In genomic region chr3:38130631-38131065, GRCh38 we compare ENCODE assay signal across 1 cellular context.
TF ChIP-seq lines count a peak whose summit lies in the region.

No MANE protein-coding gene starts in this region.

TF ChIP-seq in HepG2, 621 proteins besides CTCF, POLR2A, EP300 and RAD21 (continued from another document and continues in another):
- no peak for TF ChIP-seq ZNF512B (CRISPR knock-in tag; IDR thresholded peaks at IDR 0.05; ENCODE audit: borderline replicate concordance)
- no peak for TF ChIP-seq TIGD3 (CRISPR knock-in tag; IDR thresholded peaks at IDR 0.05; ENCODE audit: borderline replicate concordance)
- TF ChIP-seq ZNF296 (CRISPR knock-in tag; conservative IDR thresholded peaks at IDR 0.05), result no peak; the same call in 1 of the 2 replicates
- TF ChIP-seq PBX3 (CRISPR knock-in tag; IDR thresholded peaks at IDR 0.05; ENCODE audit: borderline replicate concordance), result no peak
- TF ChIP-seq LCORL (IDR thresholded peaks at IDR 0.05), result no peak
- TF ChIP-seq LCORL (CRISPR knock-in tag; IDR thresholded peaks at IDR 0.05), result peak; percentile 94
- peak; percentile 86 for TF ChIP-seq BCL6 (CRISPR knock-in tag; IDR thresholded peaks at IDR 0.05)
- TF ChIP-seq ZNF317 (CRISPR knock-in tag; IDR thresholded peaks at IDR 0.05), result peak; percentile 48; the same call in 1 of the 2 replicates
- TF ChIP-seq BRD4 (CRISPR knock-in tag; IDR thresholded peaks at IDR 0.05), result no peak
- TF ChIP-seq MED8 (CRISPR knock-in tag; IDR thresholded peaks at IDR 0.05; ENCODE audit: insufficient replicate concordance), result no peak
- TF ChIP-seq FOXA3 (CRISPR knock-in tag; IDR thresholded peaks at IDR 0.05), result peak; percentile 86
- no peak for TF ChIP-seq REST (IDR thresholded peaks at IDR 0.05; ENCODE audit: borderline replicate concordance in 1 of 2, low read depth in 1 of 2, low read length in 2 of 2)
- TF ChIP-seq GZF1 (CRISPR knock-in tag; IDR thresholded peaks at IDR 0.05), result no peak
- TF ChIP-seq JUNB (CRISPR knock-in tag; IDR thresholded peaks at IDR 0.05; ENCODE audit: borderline replicate concordance), result no peak
- TF ChIP-seq ZNF550 (CRISPR knock-in tag; IDR thresholded peaks at IDR 0.05; ENCODE audit: borderline replicate concordance), result no peak
- no peak for TF ChIP-seq ZNF12 (CRISPR knock-in tag; IDR thresholded peaks at IDR 0.05)
- TF ChIP-seq ZBTB44 (CRISPR knock-in tag; IDR thresholded peaks at IDR 0.05), result no peak
- TF ChIP-seq BCLAF1 (IDR thresholded peaks at IDR 0.05), result no peak
- TF ChIP-seq ZNF513 (CRISPR knock-in tag; conservative IDR thresholded peaks at IDR 0.05), result no peak
- TF ChIP-seq ZNF784 (CRISPR knock-in tag; IDR thresholded peaks at IDR 0.05; ENCODE audit: borderline replicate concordance), result no peak
- TF ChIP-seq RARG (CRISPR knock-in tag; IDR thresholded peaks at IDR 0.05; ENCODE audit: low read depth), result no peak
- TF ChIP-seq ATF4 (CRISPR knock-in tag; IDR thresholded peaks at IDR 0.05), result no peak
- no peak for TF ChIP-seq ZNF770 (CRISPR knock-in tag; IDR thresholded peaks at IDR 0.05)
- TF ChIP-seq CSRNP2 (CRISPR knock-in tag; conservative IDR thresholded peaks at IDR 0.05; ENCODE audit: low read depth), result no peak
- no peak for TF ChIP-seq ZNF720 (CRISPR knock-in tag; IDR thresholded peaks at IDR 0.05)
- no peak for TF ChIP-seq STAG1 (CRISPR knock-in tag; IDR thresholded peaks at IDR 0.05)
- no peak for TF ChIP-seq ZNF761 (CRISPR knock-in tag; conservative IDR thresholded peaks at IDR 0.05)
- peak; percentile 54; the same call in 1 of the 2 replicates for TF ChIP-seq IKZF5 (CRISPR knock-in tag; IDR thresholded peaks at IDR 0.05)
- TF ChIP-seq ZBTB2 (CRISPR knock-in tag; IDR thresholded peaks at IDR 0.05; ENCODE audit: low read depth), result no peak
- no peak for TF ChIP-seq ZBTB1 (CRISPR knock-in tag; IDR thresholded peaks at IDR 0.05; ENCODE audit: borderline replicate concordance)
